ENCODE assay signal across 13 cellular contexts in the genomic region with DNA sequence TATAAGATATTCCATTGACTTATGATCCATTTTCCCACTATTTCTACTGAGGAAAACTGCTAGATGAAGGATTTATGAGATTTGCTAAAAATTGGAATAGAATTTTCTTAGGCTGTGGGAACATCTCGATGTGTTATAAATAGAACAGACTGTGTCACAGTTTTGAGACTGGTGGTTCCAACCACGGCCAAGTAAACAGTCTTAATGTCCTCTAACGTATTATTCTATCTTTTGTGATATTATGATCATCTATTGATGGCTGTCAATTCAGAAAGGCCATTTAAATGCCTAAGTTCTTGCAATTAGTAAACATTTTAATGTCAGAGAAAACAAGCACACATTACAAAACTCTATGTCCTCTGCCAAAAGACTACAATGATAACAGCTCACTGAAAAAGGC.
"Had no signal": no experiment of that assay in that cellular context is flagged by ENCODE, and none has a peak within 500 bp of the region (broad histone marks: within the 10 kb centered on the region; RNA-seq: fewer than 3 reads in every experiment).

No MANE protein-coding gene starts in this region.

- H3K27me3 ChIP-seq: cardiac muscle cell had no signal

- H3K27ac ChIP-seq: cardiac muscle cell had no signal

- DNase-seq: activated gamma-delta T cell treated with Interleukin-2 at 50 U/mL for 16 hours; activated naive CD8-positive, alpha-beta T cell treated with anti-CD3 and anti-CD28 coated beads, Interleukin-2, amount 10 ng/mL, durations not matched to agents 7 days and 5 days; activated T-cell treated with anti-CD3 and anti-CD28 coated beads, Interleukin-2, amount 50 U/mL, for 48 hours; endodermal cell; glutamatergic neuron; islet precursor cell; naive B cell; posterior cingulate gyrus; right cardiac atrium had no signal

- H3K36me3 ChIP-seq: cardiac muscle cell had no signal

- H3K4me3 ChIP-seq: cardiac muscle cell had no signal

- ATAC-seq: activated CD4-positive, CD25-positive, alpha-beta regulatory T cell treated with anti-CD3 and anti-CD28 coated beads, Interleukin-2, amount 50 U/mL, for 24 hours; esophagus mucosa; stimulated activated memory B cell treated with anti-CD40 and anti-IgM and Interleukin-4, amounts not matched to agents 10 μg/mL and 1 μg/mL and 100 μg/mL, for 72 hours had no signal
